ENCODE assay signal across 8 cellular contexts in genomic region chr19:21141787-21142464, GRCh38. TPM values are rescaled to one million over a fixed set of nuclear protein-coding genes. Genes with fewer than 3 reads are reported as not detected.
DNase-seq lines count a peak whose midpoint lies in the region; ATAC-seq and TF ChIP-seq lines count a peak whose summit lies in the region.

Gene ZNF431, plus strand, starts transcription at chr19:21142040. Its CDS starts 144 bp downstream, at chr19:21142184.

- WGBS in smooth muscle cell (ENCODE audit: low lambda C conversion rate) = 3% methylated on average over 30 of the region's 30 CpGs

- peak within 1 kb of the TSS; percentile 93 for H3K9ac ChIP-seq in smooth muscle cell (ENCODE audit: low read depth)

- intact Hi-C loops in activated B cell treated with CpG ODN at 0.5 μM for 24 hours (cut with micrococcal nuclease) = loop anchor here (1.0 to 10.0 kb wide), 12 partner anchors 59 to 717 kb away; partner anchors contain the start of genes ZNF100, ZNF43, ZNF430 and ZNF493

- peak within 1 kb of the TSS; percentile 95 for H3K4me3 ChIP-seq in AG09309 (ENCODE audit: control insufficient read depth, low read depth, low read length)
- H3K4me3 ChIP-seq in cardiac fibroblast (replicated peaks in 1 of 2; ENCODE audit: low read depth in 2 of 2, low read length in 2 of 2) = peak within 1 kb of the TSS; percentile 68 to 77
- H3K4me3 ChIP-seq in smooth muscle cell = peak within 1 kb of the TSS; percentile 96

- CTCF ChIA-PET in activated B cell treated with CpG ODN at 0.5 μM for 24 hours (lab: Charles Lee) = no interaction called here

- H3K4me3 Mint-ChIP-seq in activated B cell treated with CpG ODN at 0.5 μM for 24 hours = peak within 1 kb of the TSS; percentile 100

- H3K4me2 ChIP-seq in smooth muscle cell = peak within 1 kb of the TSS; percentile 96

- H3K9me3 Mint-ChIP-seq in activated B cell treated with CpG ODN at 0.5 μM for 24 hours = no peaks in the 10 kb centered on the region

- H3K4me1 ChIP-seq in smooth muscle cell (ENCODE audit: low read depth) = peaks cover 7% of the 10 kb centered on the region

- no peaks in the 10 kb centered on the region for H3K27me3 ChIP-seq in smooth muscle cell (ENCODE audit: low read depth)

- no peaks in the 10 kb centered on the region for H3K27me3 Mint-ChIP-seq in activated B cell treated with CpG ODN at 0.5 μM for 24 hours

- H3K36me3 Mint-ChIP-seq in activated B cell treated with CpG ODN at 0.5 μM for 24 hours (ENCODE audit: low read depth) = peaks cover 42% of the 10 kb centered on the region

- H3K27ac Mint-ChIP-seq in activated B cell treated with CpG ODN at 0.5 μM for 24 hours = peak within 1 kb of the TSS; percentile 98

- DNase-seq in AG09309 (ENCODE audit: low read depth) (peak; percentile 74), NCI-H345 treated with DMSO at 0.1 percent for 48 hours (lab: John Stamatoyannopoulos, UW; ENCODE audit: unreplicated experiment) (peak; percentile 78), activated B cell treated with CpG ODN at 0.5 μM for 24 hours (peak; percentile 73), cardiac fibroblast (ENCODE audit: low read depth in 2 of 2) (peak; percentile 93 to 95), iPS-NIHi7 (ENCODE audit: extremely low spot score) (peak; percentile 87), smooth muscle cell (lab: John Stamatoyannopoulos, UW; ENCODE audit: unreplicated experiment) (peak; percentile 40)

- H3K9me3 ChIP-seq in smooth muscle cell (replicated peaks; ENCODE audit: low read depth) = no peaks in the 10 kb centered on the region

- peak within 1 kb of the TSS; percentile 81 for H2AFZ ChIP-seq in smooth muscle cell (ENCODE audit: low read depth)

- H4K20me1 ChIP-seq in smooth muscle cell (ENCODE audit: low read depth) = no peaks in the 10 kb centered on the region

- peaks cover 32% of the 10 kb centered on the region for H3K4me1 Mint-ChIP-seq in activated B cell treated with CpG ODN at 0.5 μM for 24 hours

- POLR2A ChIA-PET in activated B cell treated with CpG ODN at 0.5 μM for 24 hours (lab: Charles Lee) = interaction anchor here (0.6 to 2.4 kb wide), 27 partner anchors 21 to 1103 kb away, joined by 3 to 15 read pairs (median 4); partner anchors contain the start of genes ZNF100, ZNF429, ZNF430 and ZNF493

- H3K36me3 ChIP-seq in smooth muscle cell (ENCODE audit: low read depth) = peaks cover 12% of the 10 kb centered on the region

- TF ChIP-seq CTCF in AG09309 (IDR thresholded peaks at IDR 0.05; ENCODE audit: control insufficient read depth, insufficient read depth, low read depth, low read length, missing control alignments) (no peak), activated B cell treated with CpG ODN at 0.5 μM for 24 hours (IDR thresholded peaks at IDR 0.05) (no peak), cardiac fibroblast (IDR thresholded peaks at IDR 0.05; ENCODE audit: low read depth, low read length) (no peak), smooth muscle cell (IDR thresholded peaks at IDR 0.05; ENCODE audit: borderline replicate concordance, insufficient read depth, poor library complexity, severe bottlenecking) (no peak)

- H3K27ac ChIP-seq in smooth muscle cell (ENCODE audit: low read depth) = peak within 1 kb of the TSS; percentile 78

- no peaks in the 10 kb centered on the region for H3F3A ChIP-seq in smooth muscle cell (ENCODE audit: low read depth)

- ATAC-seq in GM19023 (IDR thresholded peaks at IDR 0.05; ENCODE audit: unreplicated experiment) (peak; percentile 100), HG03280 (IDR thresholded peaks at IDR 0.05; ENCODE audit: unreplicated experiment) (peak; percentile 99), activated B cell treated with CpG ODN at 0.5 μM for 24 hours (ENCODE audit: low read depth) (peak; percentile 99)

- H3K79me2 ChIP-seq in smooth muscle cell (ENCODE audit: low read depth) = peaks cover 33% of the 10 kb centered on the region

RNA-seq across cellular contexts. Expression of gene ZNF431, which starts in this region (rescaled TPM):
- total RNA-seq in activated B cell treated with CpG ODN at 0.5 μM for 24 hours = 33.2 and 34.9 TPM in 2 replicates
- 13.9 and 14.7 TPM in 2 replicates for total RNA-seq in smooth muscle cell
- 5.2 and 9.2 TPM in 2 replicates for polyA plus RNA-seq in smooth muscle cell

Comparison
In these comparisons a context has a peak if more than half of its experiments do, and no peak if none do; other contexts are left out.
1. Peak in every context shown above with its lines: DNase-seq, ATAC-seq, H3K4me3 ChIP-seq and H3K27ac ChIP-seq.
2. DNase-seq: peak in every context shown above with its lines; median percentile 94 in cardiac fibroblast; 87 in iPS-NIHi7; 78 in NCI-H345 treated with DMSO at 0.1 percent for 48 hours; 74 in AG09309; 73 in activated B cell treated with CpG ODN at 0.5 μM for 24 hours; 40 in smooth muscle cell.